In the genomic region with DNA sequence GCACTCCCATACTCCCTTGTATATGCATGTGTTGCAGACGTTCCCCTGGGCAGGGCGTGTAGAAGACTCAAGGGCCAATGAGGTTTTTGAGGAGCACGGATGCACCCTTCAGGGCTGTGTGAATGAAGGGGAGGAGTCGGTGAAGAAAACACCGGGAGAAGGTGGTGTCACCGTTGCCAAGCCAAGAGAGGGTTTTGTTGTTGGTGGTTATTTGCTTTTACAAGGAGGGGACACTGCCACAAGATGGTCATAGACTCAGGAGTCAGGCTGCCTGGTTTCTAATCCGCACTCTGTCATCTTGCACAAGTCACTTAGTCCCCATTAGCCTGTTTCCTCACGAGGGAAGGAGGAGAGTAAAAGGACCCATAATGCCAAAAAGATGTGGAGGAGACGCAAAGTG, we compare ENCODE assay signal across 27 cellular contexts.
A peak's percentile ranks its signal among the peaks of the same experiment; 100 is the strongest.
DNase-seq lines count a peak whose midpoint lies in the region; FAIRE-seq lines count a peak whose summit lies in the region.
"Had no signal": no experiment of that assay in that cellular context is flagged by ENCODE, and none has a peak within 500 bp of the region (broad histone marks: within the 10 kb centered on the region; RNA-seq: fewer than 3 reads in every experiment).

No MANE protein-coding gene starts in this region.

- no peak overlapping the region for H3K27ac Mint-ChIP-seq in activated naive CD4-positive, alpha-beta T cell treated with anti-CD3 and anti-CD28 coated beads, Interleukin-2, amount 10 ng/mL, durations not matched to agents 7 days and 5 days
- H3K27ac Mint-ChIP-seq: activated CD4-positive, alpha-beta memory T cell treated with anti-CD3 and anti-CD28 coated beads for 36 hours; natural killer cell; T-helper 2 cell treated with Interferon-gamma antibody and Interleukin-4, amounts not matched to agents 5 μg/mL and 100 μg/mL, for 36 hours; type B pancreatic cell had no signal

- peaks cover 0 to 6% of the 10 kb centered on the region in 2 donors for H3K4me1 ChIP-seq in small intestine (ENCODE audit: control insufficient read depth in 2 of 2, insufficient read depth in 1 of 2, low read depth in 1 of 2, low read length in 1 of 2)
- H3K4me1 ChIP-seq: lower lobe of right lung had no signal

- no peak overlapping the region for H3K4me3 Mint-ChIP-seq in activated naive CD4-positive, alpha-beta T cell treated with anti-CD3 and anti-CD28 coated beads, Interleukin-2, amount 10 ng/mL, durations not matched to agents 7 days and 5 days
- H3K4me3 Mint-ChIP-seq: activated CD4-positive, alpha-beta memory T cell treated with anti-CD3 and anti-CD28 coated beads for 36 hours; natural killer cell; T-helper 2 cell treated with Interferon-gamma antibody and Interleukin-4, amounts not matched to agents 5 μg/mL and 100 μg/mL, for 36 hours; type B pancreatic cell had no signal

- no peak overlapping the region for H3K27ac ChIP-seq in small intestine (ENCODE audit: low read depth in 1 of 2, low read length in 1 of 2)
- H3K27ac ChIP-seq: GM23248, hepatocyte, lower lobe of right lung had no signal

- H3K36me3 ChIP-seq in small intestine (ENCODE audit: control insufficient read depth in 2 of 2, insufficient read depth in 2 of 2, low read length in 2 of 2): no peaks in the 10 kb centered on the region
- H3K36me3 ChIP-seq: lower lobe of right lung had no signal

- no peaks in the 10 kb centered on the region for H3K4me1 Mint-ChIP-seq in activated naive CD4-positive, alpha-beta T cell treated with anti-CD3 and anti-CD28 coated beads, Interleukin-2, amount 10 ng/mL, durations not matched to agents 7 days and 5 days

- H3K4me3 ChIP-seq in small intestine (ENCODE audit: low read depth in 1 of 2, low read length in 2 of 2): no peak overlapping the region
- H3K4me3 ChIP-seq: GM23248, hepatocyte, lower lobe of right lung had no signal

- peaks cover 50% of the 10 kb centered on the region for H3K27me3 Mint-ChIP-seq in activated naive CD4-positive, alpha-beta T cell treated with anti-CD3 and anti-CD28 coated beads, Interleukin-2, amount 10 ng/mL, durations not matched to agents 7 days and 5 days

- no peaks in the 10 kb centered on the region for H3K9me3 ChIP-seq in small intestine (ENCODE audit: control insufficient read depth, low read depth)
- H3K9me3 ChIP-seq: lower lobe of right lung had no signal

- DNase-seq in DMS79 (lab: John Stamatoyannopoulos, UW) (peak; percentile 32), NCI-H1105 treated with DMSO at 0.1 percent for 48 hours (lab: John Stamatoyannopoulos, UW) (peak; percentile 90), NCI-H748 (lab: John Stamatoyannopoulos, UW; ENCODE audit: unreplicated experiment) (peak; percentile 97), islet precursor cell (peak; percentile 42), NCI-H446 (lab: John Stamatoyannopoulos, UW) (no peak), small intestine (no peak), SHP77 treated with DMSO at 0.1 percent for 48 hours (lab: John Stamatoyannopoulos, UW) (no peak)
- no peak for DNase-seq in activated naive CD4-positive, alpha-beta T cell treated with anti-CD3 and anti-CD28 coated beads, Interleukin-2, amount 10 ng/mL, durations not matched to agents 7 days and 5 days
- DNase-seq: activated CD4-positive, alpha-beta memory T cell treated with anti-CD3 and anti-CD28 coated beads for 36 hours; activated CD4-positive, alpha-beta T cell treated with anti-CD3 and anti-CD28 coated beads for 1 hour; activated CD8-positive, alpha-beta memory T cell treated with anti-CD3 and anti-CD28 coated beads, Interleukin-2, amount 50 U/mL, for 48 hours; activated naive CD4-positive, alpha-beta T cell treated with anti-CD3 and anti-CD28 coated beads, Interleukin-2, amount 50 U/mL, for 16 hours; C1 segment of cervical spinal cord; Calu3; effector CD4-positive, alpha-beta T cell; GM23248; IMR-90; lower lobe of right lung; natural killer cell; NCI-H1092; NCI-H524; SIG-M5; stimulated activated CD4-positive, alpha-beta T cell treated with anti-CD3 and anti-CD28 coated beads, Interleukin-15, amount 100 ng/mL, for 24 hours; stimulated activated CD4-positive, alpha-beta T cell treated with anti-CD3 and anti-CD28 coated beads, Interleukin-4, amount 100 ng/mL, for 4 hours had no signal

- FAIRE-seq in small intestine (lab: Jason Lieb, UNC): no peak

- no peaks in the 10 kb centered on the region for H3K9me3 Mint-ChIP-seq in activated naive CD4-positive, alpha-beta T cell treated with anti-CD3 and anti-CD28 coated beads, Interleukin-2, amount 10 ng/mL, durations not matched to agents 7 days and 5 days
- H3K9me3 Mint-ChIP-seq: activated CD4-positive, alpha-beta memory T cell treated with anti-CD3 and anti-CD28 coated beads for 36 hours; natural killer cell; T-helper 2 cell treated with Interferon-gamma antibody and Interleukin-4, amounts not matched to agents 5 μg/mL and 100 μg/mL, for 36 hours; type B pancreatic cell had no signal

- no peaks in the 10 kb centered on the region for H3K36me3 Mint-ChIP-seq in activated naive CD4-positive, alpha-beta T cell treated with anti-CD3 and anti-CD28 coated beads, Interleukin-2, amount 10 ng/mL, durations not matched to agents 7 days and 5 days
- H3K36me3 Mint-ChIP-seq: activated CD4-positive, alpha-beta memory T cell treated with anti-CD3 and anti-CD28 coated beads for 36 hours; natural killer cell; type B pancreatic cell had no signal

- WGBS in small intestine, 3 donors: 50 to 75% (median 61%) methylated on average over 9 of the region's 9 CpGs

- peaks cover 0 to 9% of the 10 kb centered on the region in 2 donors for H3K27me3 ChIP-seq in small intestine (ENCODE audit: control insufficient read depth in 2 of 2, insufficient read depth in 2 of 2, low read length in 2 of 2)
- H3K27me3 ChIP-seq: hepatocyte had no signal

- CTCF ChIA-PET in activated naive CD4-positive, alpha-beta T cell treated with anti-CD3 and anti-CD28 coated beads, Interleukin-2, amount 10 ng/mL, durations not matched to agents 7 days and 5 days (lab: Charles Lee): no interaction called here

Comparison
In these comparisons a context has a peak if more than half of its experiments do, and no peak if none do; other contexts are left out.
1. DNase-seq: peak in DMS79 (single experiment), NCI-H1105 treated with DMSO at 0.1 percent for 48 hours (single experiment), NCI-H748 (single experiment) and islet precursor cell (single experiment); none in NCI-H446 (0 of 2), small intestine (single experiment), SHP77 treated with DMSO at 0.1 percent for 48 hours (single experiment) and activated naive CD4-positive, alpha-beta T cell treated with anti-CD3 and anti-CD28 coated beads, Interleukin-2, amount 10 ng/mL, durations not matched to agents 7 days and 5 days (single experiment).